ENCODE assay signal across 1 cellular context in the genomic region with DNA sequence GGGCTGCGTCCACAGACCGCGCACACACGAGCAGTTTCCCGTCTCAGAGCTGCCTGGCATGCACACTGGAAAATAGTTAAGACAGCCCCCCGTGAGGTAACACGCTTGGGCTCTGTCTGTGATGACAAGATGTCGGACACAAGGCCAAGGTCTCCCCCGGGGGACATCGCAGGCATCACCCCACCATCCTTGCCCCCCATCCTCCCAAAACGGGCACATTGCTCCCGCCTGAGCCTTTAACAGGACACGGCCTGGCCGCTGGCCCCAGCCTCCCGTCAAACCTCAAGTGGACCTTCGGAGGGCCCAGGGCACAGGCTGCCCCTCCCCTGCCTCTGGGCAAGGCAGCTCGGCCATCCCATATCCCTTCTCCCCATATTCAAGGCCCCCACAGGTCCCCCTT.
TF ChIP-seq lines count a peak whose summit lies in the region.

No MANE protein-coding gene starts in this region.

TF ChIP-seq in WTC11, 78 proteins besides CTCF, POLR2A, EP300 and RAD21 (continued from another document):
- TF ChIP-seq, protein P1, sequence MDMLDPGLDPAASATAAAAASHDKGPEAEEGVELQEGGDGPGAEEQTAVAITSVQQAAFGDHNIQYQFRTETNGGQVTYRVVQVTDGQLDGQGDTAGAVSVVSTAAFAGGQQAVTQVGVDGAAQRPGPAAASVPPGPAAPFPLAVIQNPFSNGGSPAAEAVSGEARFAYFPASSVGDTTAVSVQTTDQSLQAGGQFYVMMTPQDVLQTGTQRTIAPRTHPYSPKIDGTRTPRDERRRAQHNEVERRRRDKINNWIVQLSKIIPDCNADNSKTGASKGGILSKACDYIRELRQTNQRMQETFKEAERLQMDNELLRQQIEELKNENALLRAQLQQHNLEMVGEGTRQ (CRISPR knock-in tag; IDR thresholded peaks at IDR 0.05), result no peak
- TF ChIP-seq ZNF121 (CRISPR knock-in tag; IDR thresholded peaks at IDR 0.05) (no peak), JAZF1 (CRISPR knock-in tag; IDR thresholded peaks at IDR 0.05) (no peak), SMAD3 (CRISPR knock-in tag; IDR thresholded peaks at IDR 0.05; ENCODE audit: borderline replicate concordance) (no peak)
- TF ChIP-seq, protein P2, sequence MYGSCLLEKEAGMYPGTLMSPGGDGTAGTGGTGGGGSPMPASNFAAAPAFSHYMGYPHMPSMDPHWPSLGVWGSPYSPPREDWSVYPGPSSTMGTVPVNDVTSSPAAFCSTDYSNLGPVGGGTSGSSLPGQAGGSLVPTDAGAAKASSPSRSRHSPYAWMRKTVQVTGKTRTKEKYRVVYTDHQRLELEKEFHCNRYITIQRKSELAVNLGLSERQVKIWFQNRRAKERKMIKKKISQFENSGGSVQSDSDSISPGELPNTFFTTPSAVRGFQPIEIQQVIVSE (CRISPR knock-in tag; IDR thresholded peaks at IDR 0.05; ENCODE audit: borderline replicate concordance), result no peak
- TF ChIP-seq, protein P3, sequence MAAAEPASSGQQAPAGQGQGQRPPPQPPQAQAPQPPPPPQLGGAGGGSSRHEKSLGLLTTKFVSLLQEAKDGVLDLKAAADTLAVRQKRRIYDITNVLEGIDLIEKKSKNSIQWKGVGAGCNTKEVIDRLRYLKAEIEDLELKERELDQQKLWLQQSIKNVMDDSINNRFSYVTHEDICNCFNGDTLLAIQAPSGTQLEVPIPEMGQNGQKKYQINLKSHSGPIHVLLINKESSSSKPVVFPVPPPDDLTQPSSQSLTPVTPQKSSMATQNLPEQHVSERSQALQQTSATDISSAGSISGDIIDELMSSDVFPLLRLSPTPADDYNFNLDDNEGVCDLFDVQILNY (CRISPR knock-in tag; IDR thresholded peaks at IDR 0.05), result no peak
- TF ChIP-seq, protein P4, sequence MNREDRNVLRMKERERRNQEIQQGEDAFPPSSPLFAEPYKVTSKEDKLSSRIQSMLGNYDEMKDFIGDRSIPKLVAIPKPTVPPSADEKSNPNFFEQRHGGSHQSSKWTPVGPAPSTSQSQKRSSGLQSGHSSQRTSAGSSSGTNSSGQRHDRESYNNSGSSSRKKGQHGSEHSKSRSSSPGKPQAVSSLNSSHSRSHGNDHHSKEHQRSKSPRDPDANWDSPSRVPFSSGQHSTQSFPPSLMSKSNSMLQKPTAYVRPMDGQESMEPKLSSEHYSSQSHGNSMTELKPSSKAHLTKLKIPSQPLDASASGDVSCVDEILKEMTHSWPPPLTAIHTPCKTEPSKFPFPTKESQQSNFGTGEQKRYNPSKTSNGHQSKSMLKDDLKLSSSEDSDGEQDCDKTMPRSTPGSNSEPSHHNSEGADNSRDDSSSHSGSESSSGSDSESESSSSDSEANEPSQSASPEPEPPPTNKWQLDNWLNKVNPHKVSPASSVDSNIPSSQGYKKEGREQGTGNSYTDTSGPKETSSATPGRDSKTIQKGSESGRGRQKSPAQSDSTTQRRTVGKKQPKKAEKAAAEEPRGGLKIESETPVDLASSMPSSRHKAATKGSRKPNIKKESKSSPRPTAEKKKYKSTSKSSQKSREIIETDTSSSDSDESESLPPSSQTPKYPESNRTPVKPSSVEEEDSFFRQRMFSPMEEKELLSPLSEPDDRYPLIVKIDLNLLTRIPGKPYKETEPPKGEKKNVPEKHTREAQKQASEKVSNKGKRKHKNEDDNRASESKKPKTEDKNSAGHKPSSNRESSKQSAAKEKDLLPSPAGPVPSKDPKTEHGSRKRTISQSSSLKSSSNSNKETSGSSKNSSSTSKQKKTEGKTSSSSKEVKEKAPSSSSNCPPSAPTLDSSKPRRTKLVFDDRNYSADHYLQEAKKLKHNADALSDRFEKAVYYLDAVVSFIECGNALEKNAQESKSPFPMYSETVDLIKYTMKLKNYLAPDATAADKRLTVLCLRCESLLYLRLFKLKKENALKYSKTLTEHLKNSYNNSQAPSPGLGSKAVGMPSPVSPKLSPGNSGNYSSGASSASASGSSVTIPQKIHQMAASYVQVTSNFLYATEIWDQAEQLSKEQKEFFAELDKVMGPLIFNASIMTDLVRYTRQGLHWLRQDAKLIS (CRISPR knock-in tag; IDR thresholded peaks at IDR 0.05; ENCODE audit: borderline replicate concordance), result no peak
